In the genomic region with DNA sequence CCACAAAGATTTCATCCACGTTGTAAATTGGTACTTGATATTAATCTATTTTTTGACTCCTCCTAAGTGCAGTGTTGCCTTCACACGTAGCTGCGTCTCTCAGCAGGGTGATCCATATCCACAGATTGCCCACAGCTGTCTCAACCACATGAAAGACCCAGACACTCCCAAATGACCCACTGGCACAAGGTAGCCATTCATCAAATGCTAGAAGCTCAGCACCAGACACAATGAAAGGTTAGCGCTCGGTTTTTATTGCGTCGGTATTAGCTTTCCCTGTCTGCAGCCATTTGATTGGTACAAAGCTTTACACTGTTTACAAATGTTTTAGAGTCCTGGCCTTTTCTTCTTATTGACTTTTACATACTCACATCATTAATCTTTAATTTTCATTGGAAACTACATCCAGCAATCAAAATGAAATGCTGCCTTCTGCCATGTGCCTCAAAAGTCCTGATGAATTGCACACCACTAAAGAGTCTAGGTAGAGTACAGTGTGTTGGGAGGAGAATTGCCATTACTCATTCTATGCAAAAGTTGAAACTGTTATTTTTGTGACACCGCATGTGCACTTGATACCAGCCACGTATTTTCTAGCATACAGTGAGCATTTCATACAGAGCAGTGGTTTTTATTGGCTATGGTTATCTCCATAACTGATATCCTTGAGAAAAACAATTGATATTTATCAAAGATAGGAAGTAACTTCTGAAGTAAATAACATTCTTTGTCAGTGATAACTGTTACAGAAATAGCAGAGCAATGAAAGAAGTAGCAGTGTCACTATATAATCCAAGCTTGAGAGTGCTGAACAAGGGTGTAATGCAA, we compare ENCODE assay signal across 18 cellular contexts.
"Had no signal": no experiment of that assay in that cellular context is flagged by ENCODE, and none has a peak within 500 bp of the region (broad histone marks: within the 10 kb centered on the region; RNA-seq: fewer than 3 reads in every experiment).

No MANE protein-coding gene starts in this region.

- H3K4me3 Mint-ChIP-seq: activated CD4-positive, alpha-beta T cell treated with anti-CD3 and anti-CD28 coated beads, Interleukin-2, amount 10 ng/mL, durations not matched to agents 24 days and 14 days; activated naive CD8-positive, alpha-beta T cell treated with anti-CD3 and anti-CD28 coated beads for 36 hours; activated T-cell treated with anti-CD3 and anti-CD28 coated beads, Interleukin-2, amount 50 U/mL, for 72 hours; dendritic cell treated with granulocyte-macrophage colony-stimulating factor and Interleukin-4, amounts not matched to agents 40 ng/mL and 50 ng/mL, for 4 days; stimulated activated memory B cell treated with anti-CD40 and anti-IgM and Interleukin-4, amounts not matched to agents 10 μg/mL and 1 μg/mL and 100 μg/mL, for 72 hours had no signal

- H3K27ac ChIP-seq: brain microvascular endothelial cell, ovary, thyroid gland, uterus had no signal

- H3K4me1 ChIP-seq: thyroid gland, uterus had no signal

- H3K9me3 Mint-ChIP-seq: activated CD4-positive, alpha-beta T cell treated with anti-CD3 and anti-CD28 coated beads, Interleukin-2, amount 10 ng/mL, durations not matched to agents 24 days and 14 days; activated naive CD8-positive, alpha-beta T cell treated with anti-CD3 and anti-CD28 coated beads for 36 hours; activated T-cell treated with anti-CD3 and anti-CD28 coated beads, Interleukin-2, amount 50 U/mL, for 72 hours; dendritic cell treated with granulocyte-macrophage colony-stimulating factor and Interleukin-4, amounts not matched to agents 40 ng/mL and 50 ng/mL, for 4 days had no signal

- H3K4me1 Mint-ChIP-seq: activated CD4-positive, alpha-beta T cell treated with anti-CD3 and anti-CD28 coated beads, Interleukin-2, amount 10 ng/mL, durations not matched to agents 24 days and 14 days; activated naive CD8-positive, alpha-beta T cell treated with anti-CD3 and anti-CD28 coated beads for 36 hours; stimulated activated memory B cell treated with anti-CD40 and anti-IgM and Interleukin-4, amounts not matched to agents 10 μg/mL and 1 μg/mL and 100 μg/mL, for 72 hours had no signal

- H3K4me3 ChIP-seq: lung, ovary, thyroid gland, uterus had no signal

- H3K36me3 ChIP-seq: brain microvascular endothelial cell, ovary, thyroid gland, uterus had no signal

- H3K27me3 ChIP-seq: brain microvascular endothelial cell, ovary, thyroid gland, uterus had no signal

- DNase-seq: activated CD4-positive, alpha-beta T cell treated with anti-CD3 and anti-CD28 coated beads, Interleukin-2, amount 10 ng/mL, durations not matched to agents 24 days and 14 days; activated CD4-positive, CD25-positive, alpha-beta regulatory T cell; activated CD8-positive, alpha-beta memory T cell treated with anti-CD3 and anti-CD28 coated beads, Interleukin-2, amount 50 U/mL, for 48 hours; activated gamma-delta T cell treated with Interleukin-2 at 50 U/mL for 16 hours; activated naive CD8-positive, alpha-beta T cell treated with anti-CD3 and anti-CD28 coated beads for 36 hours; activated T-cell treated with anti-CD3 and anti-CD28 coated beads, Interleukin-2, amount 50 U/mL, for 72 hours; amygdala; brain microvascular endothelial cell; left colon; midbrain; ovary; stimulated activated CD4-positive, alpha-beta T cell treated with anti-CD3 and anti-CD28 coated beads, Interleukin-12 subunit alpha, Interleukin-12 subunit beta, amount 100 ng/mL, for 4 hours; stimulated activated CD4-positive, alpha-beta T cell treated with anti-CD3 and anti-CD28 coated beads, Interleukin-2, amount 100 ng/mL, for 24 hours; thyroid gland; uterus had no signal

- ATAC-seq: activated T-cell treated with anti-CD3 and anti-CD28 coated beads, Interleukin-2, amount 50 U/mL, for 72 hours; left colon; stimulated activated memory B cell treated with anti-CD40 and anti-IgM and Interleukin-4, amounts not matched to agents 10 μg/mL and 1 μg/mL and 100 μg/mL, for 72 hours had no signal

- H3K27ac Mint-ChIP-seq: activated CD4-positive, alpha-beta T cell treated with anti-CD3 and anti-CD28 coated beads, Interleukin-2, amount 10 ng/mL, durations not matched to agents 24 days and 14 days; activated naive CD8-positive, alpha-beta T cell treated with anti-CD3 and anti-CD28 coated beads for 36 hours; activated T-cell treated with anti-CD3 and anti-CD28 coated beads, Interleukin-2, amount 50 U/mL, for 72 hours; dendritic cell treated with granulocyte-macrophage colony-stimulating factor and Interleukin-4, amounts not matched to agents 40 ng/mL and 50 ng/mL, for 4 days; stimulated activated memory B cell treated with anti-CD40 and anti-IgM and Interleukin-4, amounts not matched to agents 10 μg/mL and 1 μg/mL and 100 μg/mL, for 72 hours had no signal

- H3K9me3 ChIP-seq: ovary, thyroid gland, uterus had no signal

- H3K36me3 Mint-ChIP-seq: activated naive CD8-positive, alpha-beta T cell treated with anti-CD3 and anti-CD28 coated beads for 36 hours; stimulated activated memory B cell treated with anti-CD40 and anti-IgM and Interleukin-4, amounts not matched to agents 10 μg/mL and 1 μg/mL and 100 μg/mL, for 72 hours had no signal
